Comparison of ENCODE assay signal across 22 cellular contexts in the genomic region with DNA sequence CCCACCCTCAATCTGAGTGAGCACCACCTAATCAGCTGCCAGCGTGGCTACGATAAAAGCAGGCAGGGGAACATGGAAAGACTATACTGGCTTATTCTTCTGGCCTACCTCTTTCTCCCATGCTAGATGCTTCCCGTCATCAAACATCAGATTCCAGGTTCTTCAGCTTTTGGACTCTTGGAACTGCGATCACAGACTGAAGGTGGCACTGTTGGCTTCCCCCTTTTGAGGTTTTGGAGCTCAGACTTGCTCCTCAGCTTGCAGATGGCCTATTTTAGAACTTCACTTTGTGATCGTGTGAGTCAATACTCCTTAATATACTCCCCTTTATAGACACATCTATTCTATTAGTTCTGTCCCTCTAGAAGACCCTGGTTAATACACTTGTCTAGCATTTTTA.
DNase-seq lines count a peak whose midpoint lies in the region; TF ChIP-seq lines count a peak whose summit lies in the region.
"Had no signal": no experiment of that assay in that cellular context is flagged by ENCODE, and none has a peak within 500 bp of the region (broad histone marks: within the 10 kb centered on the region; RNA-seq: fewer than 3 reads in every experiment).

No MANE protein-coding gene starts in this region.

- BruUV-seq in Calu3 (replicated peaks; lab: Mats Ljungman, UMichigan) = no TSS peak

- no peaks in the 10 kb centered on the region for H3K4me1 Mint-ChIP-seq in Calu3 (ENCODE audit: low read depth, unreplicated experiment)
- no peaks in the 10 kb centered on the region for H3K4me1 Mint-ChIP-seq in activated naive CD4-positive, alpha-beta T cell treated with anti-CD3 and anti-CD28 coated beads for 36 hours (ENCODE audit: low read depth)
- H3K4me1 Mint-ChIP-seq: activated naive CD8-positive, alpha-beta T cell treated with anti-CD3 and anti-CD28 coated beads, Interleukin-2, amount 10 ng/mL, durations not matched to agents 7 days and 5 days; IgD-negative memory B cell; memory B cell had no signal

- H3K4me1 ChIP-seq in Peyer's patch (no peaks in the 10 kb centered on the region), esophagus squamous epithelium (no peaks in the 10 kb centered on the region)
- H3K4me1 ChIP-seq: heart right ventricle, sigmoid colon had no signal

- CTCF ChIA-PET in Calu3 (lab: Charles Lee) = no interaction called here
- CTCF ChIA-PET in activated naive CD4-positive, alpha-beta T cell treated with anti-CD3 and anti-CD28 coated beads for 36 hours (lab: Charles Lee) = no interaction called here

- H3K9me3 ChIP-seq in Peyer's patch = no peaks in the 10 kb centered on the region
- H3K9me3 ChIP-seq in esophagus squamous epithelium = no peaks in the 10 kb centered on the region
- H3K9me3 ChIP-seq: sigmoid colon had no signal

- H3K27ac Mint-ChIP-seq in Calu3 (ENCODE audit: unreplicated experiment) = no peak overlapping the region
- no peak overlapping the region for H3K27ac Mint-ChIP-seq in activated naive CD4-positive, alpha-beta T cell treated with anti-CD3 and anti-CD28 coated beads for 36 hours
- H3K27ac Mint-ChIP-seq: activated CD8-positive, alpha-beta T cell treated with anti-CD3 and anti-CD28 coated beads for 36 hours; activated naive CD8-positive, alpha-beta T cell treated with anti-CD3 and anti-CD28 coated beads, Interleukin-2, amount 10 ng/mL, durations not matched to agents 7 days and 5 days; IgD-negative memory B cell; memory B cell; stimulated activated naive CD8-positive, alpha-beta T cell treated with anti-CD3 and anti-CD28 coated beads, Interleukin-15, Interleukin-2, amounts not matched to agents 100 ng/mL and 50 ng/mL, for 24 hours had no signal

- H3K36me3 ChIP-seq in Peyer's patch (no peaks in the 10 kb centered on the region), esophagus squamous epithelium (no peaks in the 10 kb centered on the region)
- H3K36me3 ChIP-seq: heart right ventricle, sigmoid colon had no signal

- intact Hi-C loops in Calu3 (cut with micrococcal nuclease; ENCODE audit: unreplicated experiment) = no loop called here
- intact Hi-C loops in activated naive CD4-positive, alpha-beta T cell treated with anti-CD3 and anti-CD28 coated beads for 36 hours (cut with micrococcal nuclease) = no loop called here
- intact Hi-C loops in esophagus squamous epithelium (cut with DNase I) = no loop called here

- H3K27ac ChIP-seq in Peyer's patch (no peak overlapping the region), esophagus squamous epithelium (no peak overlapping the region)
- H3K27ac ChIP-seq: dorsolateral prefrontal cortex, epithelial cell of prostate, heart right ventricle, sigmoid colon had no signal

- H3K4me3 Mint-ChIP-seq in Calu3 (ENCODE audit: low read depth, unreplicated experiment) = no peak overlapping the region
- H3K4me3 Mint-ChIP-seq in activated naive CD4-positive, alpha-beta T cell treated with anti-CD3 and anti-CD28 coated beads for 36 hours = no peak overlapping the region
- H3K4me3 Mint-ChIP-seq: activated CD8-positive, alpha-beta T cell treated with anti-CD3 and anti-CD28 coated beads for 36 hours; activated naive CD8-positive, alpha-beta T cell treated with anti-CD3 and anti-CD28 coated beads, Interleukin-2, amount 10 ng/mL, durations not matched to agents 7 days and 5 days; IgD-negative memory B cell; memory B cell; stimulated activated naive CD8-positive, alpha-beta T cell treated with anti-CD3 and anti-CD28 coated beads, Interleukin-15, Interleukin-2, amounts not matched to agents 100 ng/mL and 50 ng/mL, for 24 hours had no signal

- H3K36me3 Mint-ChIP-seq in Calu3 (ENCODE audit: insufficient read depth, unreplicated experiment) = no peaks in the 10 kb centered on the region
- H3K36me3 Mint-ChIP-seq in activated naive CD4-positive, alpha-beta T cell treated with anti-CD3 and anti-CD28 coated beads for 36 hours (ENCODE audit: low read depth) = no peaks in the 10 kb centered on the region
- H3K36me3 Mint-ChIP-seq: activated naive CD8-positive, alpha-beta T cell treated with anti-CD3 and anti-CD28 coated beads, Interleukin-2, amount 10 ng/mL, durations not matched to agents 7 days and 5 days; IgD-negative memory B cell; memory B cell had no signal

- H3K9me3 Mint-ChIP-seq in Calu3 (ENCODE audit: low read depth, unreplicated experiment) = peaks cover 5% of the 10 kb centered on the region
- H3K9me3 Mint-ChIP-seq in activated naive CD4-positive, alpha-beta T cell treated with anti-CD3 and anti-CD28 coated beads for 36 hours = peaks cover 8% of the 10 kb centered on the region

- H3K4me3 ChIP-seq in epithelial cell of esophagus (ENCODE audit: low read length) = no peak overlapping the region
- H3K4me3 ChIP-seq in Peyer's patch = no peak overlapping the region
- H3K4me3 ChIP-seq in esophagus squamous epithelium = no peak overlapping the region
- H3K4me3 ChIP-seq: dorsolateral prefrontal cortex, heart right ventricle, sigmoid colon had no signal

- WGBS in esophagus squamous epithelium, 2 donors = 60 to 72% methylated on average over 3 to 5 of the region's 5 CpGs

- no peak for TF ChIP-seq CTCF in Calu3 (IDR thresholded peaks at IDR 0.05; ENCODE audit: unreplicated experiment)
- TF ChIP-seq CTCF in epithelial cell of esophagus (IDR thresholded peaks at IDR 0.05; ENCODE audit: insufficient read depth, low read depth, low read length, missing control alignments) = no peak
- no peak for TF ChIP-seq CTCF in Peyer's patch (IDR thresholded peaks at IDR 0.05)
- no peak for TF ChIP-seq CTCF in esophagus squamous epithelium (IDR thresholded peaks at IDR 0.05)

- H3K27me3 ChIP-seq in Peyer's patch (no peaks in the 10 kb centered on the region), esophagus squamous epithelium (no peaks in the 10 kb centered on the region)
- H3K27me3 ChIP-seq: dorsolateral prefrontal cortex, heart right ventricle, sigmoid colon had no signal

- DNase-seq in Calu3 (peak; percentile 6), ELR (ENCODE audit: low read depth) (peak; percentile 15), OCI-M1 (lab: John Stamatoyannopoulos, UW) (peak; percentile 32), epithelial cell of esophagus (ENCODE audit: low read depth) (peak; percentile 3), Peyer's patch (no peak), esophagus squamous epithelium (lab: John Stamatoyannopoulos, UW) (no peak)
- no peak for DNase-seq in activated naive CD4-positive, alpha-beta T cell treated with anti-CD3 and anti-CD28 coated beads for 36 hours
- DNase-seq: activated CD4-positive, CD25-positive, alpha-beta regulatory T cell treated with anti-CD3 and anti-CD28 coated beads, Interleukin-2, amount 50 U/mL, for 72 hours; activated CD8-positive, alpha-beta T cell treated with anti-CD3 and anti-CD28 coated beads for 36 hours; activated naive CD8-positive, alpha-beta T cell treated with anti-CD3 and anti-CD28 coated beads, Interleukin-2, amount 10 ng/mL, durations not matched to agents 7 days and 5 days; DMS79 treated with DMSO at 0.1 percent for 48 hours; dorsolateral prefrontal cortex; heart right ventricle; MM.1S; NCI-H146; NCI-H510A treated with DMSO at 0.1 percent for 48 hours; sigmoid colon; T1000 had no signal

- TF ChIP-seq POLR2A in Peyer's patch (IDR thresholded peaks at IDR 0.05) = no peak
- no peak for TF ChIP-seq POLR2A in esophagus squamous epithelium (IDR thresholded peaks at IDR 0.05)

- H3K27me3 Mint-ChIP-seq in Calu3 (ENCODE audit: unreplicated experiment) = no peaks in the 10 kb centered on the region
- H3K27me3 Mint-ChIP-seq in activated naive CD4-positive, alpha-beta T cell treated with anti-CD3 and anti-CD28 coated beads for 36 hours (ENCODE audit: low read depth) = no peaks in the 10 kb centered on the region
- H3K27me3 Mint-ChIP-seq: activated CD8-positive, alpha-beta T cell treated with anti-CD3 and anti-CD28 coated beads for 36 hours; activated naive CD8-positive, alpha-beta T cell treated with anti-CD3 and anti-CD28 coated beads, Interleukin-2, amount 10 ng/mL, durations not matched to agents 7 days and 5 days; IgD-negative memory B cell; memory B cell; stimulated activated naive CD8-positive, alpha-beta T cell treated with anti-CD3 and anti-CD28 coated beads, Interleukin-15, Interleukin-2, amounts not matched to agents 100 ng/mL and 50 ng/mL, for 24 hours had no signal

Comparison
In these comparisons a context has a peak if more than half of its experiments do, and no peak if none do; other contexts are left out.
1. DNase-seq: peak in Calu3 (single experiment), ELR (single experiment), OCI-M1 (single experiment) and epithelial cell of esophagus (single experiment); none in Peyer's patch (0 of 3), activated naive CD4-positive, alpha-beta T cell treated with anti-CD3 and anti-CD28 coated beads for 36 hours (single experiment) and esophagus squamous epithelium (single experiment).